8 cellular contexts compared by ENCODE assay signal in the genomic region with DNA sequence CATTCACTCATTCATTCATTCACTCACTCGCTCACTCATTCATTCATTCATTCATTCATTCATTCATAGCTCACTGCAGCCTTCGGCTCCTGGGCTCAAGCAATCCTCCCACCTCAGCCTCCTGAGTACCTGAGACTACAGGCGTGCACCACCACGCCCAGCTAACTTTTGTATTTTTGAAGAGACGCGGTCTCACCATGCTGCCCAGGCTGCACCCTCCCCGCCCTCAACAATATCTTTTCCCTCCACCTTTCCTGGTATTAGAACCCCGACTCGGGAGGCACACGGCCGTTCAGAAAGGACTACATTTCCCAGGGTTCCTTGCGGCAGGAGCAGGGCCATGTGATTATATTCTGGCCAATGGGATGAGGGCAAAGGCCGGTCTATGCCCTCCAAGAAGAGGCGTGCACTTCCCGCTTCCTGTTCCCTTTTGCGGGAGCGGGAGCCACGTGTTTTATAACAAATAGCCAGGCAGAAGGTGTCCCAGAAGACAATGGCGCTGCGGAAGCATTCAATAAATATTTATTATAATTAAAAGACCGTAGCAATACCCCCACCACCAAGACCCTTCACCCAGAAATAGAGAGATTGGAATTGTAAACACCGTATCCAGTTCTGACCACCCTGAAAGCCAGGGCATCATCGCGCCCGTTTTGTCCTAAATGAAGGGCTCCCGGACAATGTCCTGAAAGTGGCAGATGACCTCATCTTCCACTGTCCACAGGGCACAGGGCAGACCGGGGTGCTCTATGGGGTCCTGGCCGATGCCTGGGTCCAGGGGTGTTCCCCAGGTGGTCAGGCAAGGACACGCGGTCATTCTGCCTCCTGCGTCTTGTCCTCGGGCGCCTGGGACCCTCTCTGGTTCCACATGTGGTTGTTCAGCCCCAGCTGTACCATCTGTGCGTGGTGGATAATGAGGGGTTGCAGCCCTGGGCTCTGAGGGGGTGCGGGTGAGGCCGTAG. TPM values are rescaled to one million over a fixed set of nuclear protein-coding genes. Genes with fewer than 3 reads are reported as not detected.
A peak's percentile ranks its signal among the peaks of the same experiment; 100 is the strongest.
DNase-seq lines count a peak whose midpoint lies in the region; ATAC-seq and TF ChIP-seq lines count a peak whose summit lies in the region.

No MANE protein-coding gene starts in this region.

- DNase-seq in AML-193 (lab: John Stamatoyannopoulos, UW) (peak; percentile 68 to 78), NCI-H510A (lab: John Stamatoyannopoulos, UW) (peak; percentile 96), cerebellar nuclear complex (lab: John Stamatoyannopoulos, UW) (peak; percentile 54 to 81), kidney epithelial cell (ENCODE audit: low read depth) (peak; percentile 65)
- DNase-seq in activated CD4-positive, alpha-beta T cell treated with anti-CD3 and anti-CD28 coated beads for 1 hour: peak; percentile 54
- DNase-seq in stimulated activated CD4-positive, alpha-beta T cell treated with anti-CD3 and anti-CD28 coated beads, Interleukin-15, amount 100 ng/mL, for 1 hour (ENCODE audit: low read depth in 1 of 2, low spot score in 1 of 2): peak; percentile 39 to 51

- H3K4me3 ChIP-seq in kidney epithelial cell (ENCODE audit: low read depth, low read length): no peak overlapping the region

- H3K27me3 ChIP-seq in kidney epithelial cell (ENCODE audit: control insufficient read depth, insufficient read depth, low read length): no peaks in the 10 kb centered on the region

- no peak for TF ChIP-seq CTCF in kidney epithelial cell (IDR thresholded peaks at IDR 0.05; ENCODE audit: insufficient read depth, low read length, poor library complexity, severe bottlenecking)

- peaks cover 2% of the 10 kb centered on the region for H3K36me3 ChIP-seq in kidney epithelial cell (ENCODE audit: control insufficient read depth, insufficient read depth, low read length)

- peak; percentile 57 for ATAC-seq in HG02588 (IDR thresholded peaks at IDR 0.05; ENCODE audit: unreplicated experiment)
- no peak for ATAC-seq in HG03521 (IDR thresholded peaks at IDR 0.05; ENCODE audit: unreplicated experiment)

RNA-seq across cellular contexts. Expression of a gene that starts 15.8 kb away (rescaled TPM):
- 16.0 and 19.2 TPM in 2 replicates for total RNA-seq in kidney epithelial cell

RNA-seq across cellular contexts. Expression of a gene that starts 24.2 kb away (rescaled TPM):
- 21.0 and 21.4 TPM in 2 replicates for total RNA-seq in kidney epithelial cell

RNA-seq across cellular contexts. Expression of a gene that starts 51.8 kb away (rescaled TPM):
- total RNA-seq in kidney epithelial cell: 59.5 and 111 TPM in 2 replicates

Comparison
In these comparisons a context has a peak if more than half of its experiments do, and no peak if none do; other contexts are left out.
1. DNase-seq: peak in every context shown above with its lines; median percentile 96 in NCI-H510A; 73 in AML-193; 68 in cerebellar nuclear complex; 65 in kidney epithelial cell; 54 in activated CD4-positive, alpha-beta T cell treated with anti-CD3 and anti-CD28 coated beads for 1 hour; 45 in stimulated activated CD4-positive, alpha-beta T cell treated with anti-CD3 and anti-CD28 coated beads, Interleukin-15, amount 100 ng/mL, for 1 hour.